8 cellular contexts compared by ENCODE assay signal in the genomic region with DNA sequence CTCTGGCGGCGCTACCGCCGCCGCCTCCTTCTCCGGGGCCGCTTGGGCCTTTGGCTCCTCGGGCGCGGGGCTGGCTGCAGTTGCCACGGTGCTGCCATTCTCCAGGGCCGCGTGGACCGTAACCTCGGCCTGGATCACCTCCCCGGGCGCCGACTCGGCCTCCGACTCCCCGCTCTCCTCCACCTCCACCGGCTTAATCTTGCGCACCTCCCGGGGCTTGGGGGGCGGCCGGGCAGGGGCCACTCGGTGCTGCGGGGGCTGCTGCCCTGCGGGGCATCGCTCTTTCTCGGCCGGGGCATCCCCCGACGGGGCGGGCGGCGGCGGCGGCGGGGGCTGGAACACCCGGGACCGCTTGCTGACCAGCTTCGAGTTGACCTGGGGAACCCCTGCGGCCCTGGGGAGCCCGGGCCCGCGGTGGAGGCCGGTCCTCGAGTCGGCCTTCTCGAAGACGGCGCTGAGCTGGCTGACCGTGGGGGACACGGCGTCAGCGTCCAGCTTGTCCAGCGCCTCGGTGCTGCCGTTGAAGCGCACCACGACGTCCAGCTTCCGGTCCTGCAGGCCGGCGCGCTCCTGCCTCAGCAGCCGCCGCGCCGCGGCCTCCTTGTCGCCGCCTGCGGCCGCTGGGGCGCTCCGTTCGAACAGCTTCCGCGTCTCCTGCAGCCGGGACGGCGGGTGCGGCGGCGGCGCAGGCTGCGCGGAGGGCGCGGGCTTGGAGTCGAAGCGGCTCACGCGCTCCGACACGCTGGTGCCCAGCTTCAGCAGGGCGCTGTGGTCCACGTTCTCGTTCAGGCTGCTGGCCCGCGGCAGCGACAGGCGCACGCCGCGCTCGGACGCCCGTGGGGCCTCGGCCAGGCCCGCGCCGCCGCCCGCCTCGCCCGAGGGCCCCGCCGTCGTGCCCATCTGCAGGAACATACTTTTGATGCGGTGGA. TPM values are rescaled to one million over a fixed set of nuclear protein-coding genes. Genes with fewer than 3 reads are reported as not detected.
DNase-seq lines count a peak whose midpoint lies in the region; ATAC-seq, FAIRE-seq and TF ChIP-seq lines count a peak whose summit lies in the region.

No MANE protein-coding gene starts in this region.

- peak overlapping the region; percentile 64 for H3K27ac ChIP-seq in CD4-positive, alpha-beta T cell (ENCODE audit: low read depth, low read length)
- H3K27ac ChIP-seq in HUES6 (ENCODE audit: low read depth, low read length) (no peak overlapping the region), breast epithelium (peak overlapping the region; percentile 88 to 94), keratinocyte (ENCODE audit: control insufficient read depth, insufficient read depth, low read length) (peak overlapping the region; percentile 54)

- no peaks in the 10 kb centered on the region for H3K9me3 ChIP-seq in CD4-positive, alpha-beta T cell (ENCODE audit: control insufficient read depth, low read length)
- H3K9me3 ChIP-seq in HUES6 (ENCODE audit: control insufficient read depth, insufficient read depth, low read depth, low read length): no peaks in the 10 kb centered on the region
- H3K9me3 ChIP-seq in breast epithelium: no peaks in the 10 kb centered on the region
- H3K9me3 ChIP-seq in keratinocyte (ENCODE audit: control insufficient read depth, low read depth, low read length): no peaks in the 10 kb centered on the region

- H3K27ac Mint-ChIP-seq in CD4-positive, alpha-beta T cell: peak overlapping the region; percentile 85

- DNase-seq in CD4-positive, alpha-beta T cell: peak in 9 of 10 experiments; percentile 44 to 71 (median 51)
- peak in 4 of 5 donors; percentile 40 to 67 (median 59) for DNase-seq in T-helper 1 cell
- DNase-seq in breast epithelium (ENCODE audit: low spot score in 2 of 2): no peak
- DNase-seq in keratinocyte (ENCODE audit: low read depth, low spot score): no peak
- DNase-seq in stimulated activated CD4-positive, alpha-beta T cell treated with anti-CD3 and anti-CD28 coated beads, Interleukin-2, amount 100 ng/mL, for 4 hours (ENCODE audit: low read depth): peak; percentile 47
- no peak for DNase-seq in NCI-H2107 treated with DMSO at 0.1 percent for 48 hours (lab: John Stamatoyannopoulos, UW; ENCODE audit: unreplicated experiment)

- peaks cover 25% of the 10 kb centered on the region for H4K20me1 ChIP-seq in keratinocyte (ENCODE audit: control insufficient read depth, extremely low read depth, insufficient read depth, low read length)

- POLR2A ChIA-PET in CD4-positive, alpha-beta T cell (lab: Charles Lee): interaction anchor here (0.6 to 4.2 kb wide), 8 partner anchors 9 to 298 kb away, joined by 3 to 50 read pairs (median 4); a partner anchor contains a TSS

- no peaks in the 10 kb centered on the region for H3K27me3 ChIP-seq in CD4-positive, alpha-beta T cell (ENCODE audit: control insufficient read depth, insufficient read depth, low read length)
- H3K27me3 ChIP-seq in HUES6 (ENCODE audit: control insufficient read depth, insufficient read depth, low read length) (peaks cover 15% of the 10 kb centered on the region; the same call in 1 of the 2 replicates), breast epithelium (no peaks in the 10 kb centered on the region), keratinocyte (ENCODE audit: control insufficient read depth, extremely low read depth, insufficient read depth, low read length) (no peaks in the 10 kb centered on the region)

- peak overlapping the region; percentile 18 for H3K9ac ChIP-seq in HUES6 (ENCODE audit: low read length)
- H3K9ac ChIP-seq in keratinocyte (ENCODE audit: control insufficient read depth, extremely low read depth, insufficient read depth, low read length): peak overlapping the region; percentile 77

- no peak overlapping the region for H2AFZ ChIP-seq in keratinocyte (ENCODE audit: control insufficient read depth, low read length)

- no peak for TF ChIP-seq CTCF in CD4-positive, alpha-beta T cell (IDR thresholded peaks at IDR 0.05)
- TF ChIP-seq CTCF in breast epithelium (IDR thresholded peaks at IDR 0.05): no peak
- peak in 1 of 3 experiments; percentile 19 for TF ChIP-seq CTCF in keratinocyte (optimal IDR thresholded peaks at IDR 0.05 in 1 of 3, IDR thresholded peaks at IDR 0.05 in 1 of 3, conservative IDR thresholded peaks at IDR 0.05 in 1 of 3; ENCODE audit: extremely low read depth in 1 of 3, insufficient read depth in 2 of 3, low read length in 3 of 3)

- dilution Hi-C loops in keratinocyte (cut with MboI; ENCODE audit: extremely low pct_ligation_motif_present, low sequenced_read_pairs): no loop called here

- TF ChIP-seq POLR2A in breast epithelium (IDR thresholded peaks at IDR 0.05): no peak

- peaks cover 61% of the 10 kb centered on the region for H3K4me1 Mint-ChIP-seq in CD4-positive, alpha-beta T cell (ENCODE audit: low read depth)

- H3K36me3 Mint-ChIP-seq in CD4-positive, alpha-beta T cell (ENCODE audit: low read depth): peaks cover 35% of the 10 kb centered on the region

- intact Hi-C loops in CD4-positive, alpha-beta T cell (cut with DNase I, micrococcal nuclease): loop anchor here in 1 of 2 experiments (5.0 kb wide), 1 partner anchor 52 kb away; a partner anchor contains a TSS
- intact Hi-C loops in breast epithelium (cut with DNase I; ENCODE audit: low total_unique reads): no loop called here

- CTCF ChIA-PET in CD4-positive, alpha-beta T cell (lab: Charles Lee): interaction anchor here (0.9 to 1.6 kb wide), 5 partner anchors 9 to 248 kb away, joined by 3 to 12 read pairs (median 4); a partner anchor contains a TSS

- peaks cover 32% of the 10 kb centered on the region for H3K4me1 ChIP-seq in HUES6 (ENCODE audit: control insufficient read depth, insufficient read depth, low read length)
- H3K4me1 ChIP-seq in breast epithelium: peaks cover 17 to 44% of the 10 kb centered on the region in 2 donors
- H3K4me1 ChIP-seq in keratinocyte (ENCODE audit: control insufficient read depth, extremely low read depth, insufficient read depth, low read length): peaks cover 57% of the 10 kb centered on the region

- H3K9me1 ChIP-seq in keratinocyte (ENCODE audit: control insufficient read depth, extremely low read depth, insufficient read depth, low read length): peaks cover 2% of the 10 kb centered on the region

- no peak for FAIRE-seq in keratinocyte (lab: Jason Lieb, UNC)

- no peaks in the 10 kb centered on the region for H3K27me3 Mint-ChIP-seq in CD4-positive, alpha-beta T cell

- H3K4me3 Mint-ChIP-seq in CD4-positive, alpha-beta T cell: peak overlapping the region; percentile 96

- ATAC-seq in CD4-positive, alpha-beta T cell (ENCODE audit: poor library complexity): peak; percentile 31
- ATAC-seq in GM21786 (IDR thresholded peaks at IDR 0.05; ENCODE audit: unreplicated experiment): no peak

- no peaks in the 10 kb centered on the region for H3K9me3 Mint-ChIP-seq in CD4-positive, alpha-beta T cell

- H3K4me2 ChIP-seq in keratinocyte (ENCODE audit: control insufficient read depth, extremely low read depth, insufficient read depth, low read depth, low read length): peak overlapping the region; percentile 77

- H3K4me3 ChIP-seq in HUES6 (ENCODE audit: low read depth, low read length) (peak overlapping the region; percentile 64), breast epithelium (peak overlapping the region; percentile 81 to 90 (median 85)), keratinocyte (ENCODE audit: control insufficient read depth in 2 of 3, extremely low read depth in 1 of 3, insufficient read depth in 2 of 3, low read depth in 1 of 3, low read length in 3 of 3) (peak overlapping the region; percentile 70 to 91 (median 73))

- peaks cover 47% of the 10 kb centered on the region for H3K79me2 ChIP-seq in keratinocyte (ENCODE audit: control insufficient read depth, insufficient read depth, low read length)

- H3K36me3 ChIP-seq in HUES6 (ENCODE audit: control insufficient read depth, insufficient read depth, low read length) (peaks cover 5% of the 10 kb centered on the region), breast epithelium (no peaks in the 10 kb centered on the region), keratinocyte (ENCODE audit: control insufficient read depth in 2 of 2, extremely low read depth in 1 of 2, insufficient read depth in 2 of 2, low read length in 2 of 2) (peaks cover 7 to 17% of the 10 kb centered on the region in 2 experiments)

RNA-seq across cellular contexts. Expression of a gene that starts 0.8 kb away (rescaled TPM):
- 10 to 100 TPM; 53.4 to 55.7 TPM for total RNA-seq in CD4-positive, alpha-beta T cell
- 10 to 100 TPM; 21.8 to 24.9 (median 22.7) TPM for total RNA-seq in breast epithelium
- 15.2 to 18.2 TPM (median 16.1 TPM) in 3 replicates for polyA plus RNA-seq in keratinocyte
- 22.8 TPM for polyA plus RNA-seq in keratinocyte (2011; ENCODE audit: low read depth)
- polyA plus RNA-seq in keratinocyte (2011; cell fraction: cytosol; rRNA removed): 8.3 and 13.7 TPM in 2 replicates
- 28.4 and 30.6 TPM in 2 replicates for polyA plus RNA-seq in keratinocyte (2011; cell fraction: nucleus; rRNA removed)
- 14.4 and 28.8 TPM in 2 replicates for polyA plus RNA-seq in keratinocyte (2012; ENCODE audit: low replicate concordance)
- 16.8 to 19.3 TPM (median 18.8 TPM) in 3 replicates for polyA minus RNA-seq in keratinocyte
- 31.7 TPM for polyA minus RNA-seq in keratinocyte (2011; cell fraction: cytosol; rRNA and poly(A)+ RNA removed)
- polyA minus RNA-seq in keratinocyte (2011; cell fraction: nucleus; rRNA and poly(A)+ RNA removed): 12.8 and 15.4 TPM in 2 replicates

RNA-seq across cellular contexts. Expression of a gene that starts 16.1 kb away (rescaled TPM):
- total RNA-seq in CD4-positive, alpha-beta T cell: not detected
- 1 to 10 TPM in 1 of 3 donors, under 1 TPM in 2; 0.33 to 2.6 (median 0.73) TPM for total RNA-seq in breast epithelium
- polyA plus RNA-seq in keratinocyte: not detected in 3 replicates
- polyA plus RNA-seq in keratinocyte (2011; ENCODE audit: low read depth): not detected
- polyA plus RNA-seq in keratinocyte (2011; cell fraction: cytosol; rRNA removed): not detected in 2 replicates
- polyA plus RNA-seq in keratinocyte (2011; cell fraction: nucleus; rRNA removed): not detected in 2 replicates
- not detected in 2 replicates for polyA plus RNA-seq in keratinocyte (2012; ENCODE audit: low replicate concordance)
- not detected in 3 replicates for polyA minus RNA-seq in keratinocyte
- not detected for polyA minus RNA-seq in keratinocyte (2011; cell fraction: cytosol; rRNA and poly(A)+ RNA removed)
- not detected in 2 replicates for polyA minus RNA-seq in keratinocyte (2011; cell fraction: nucleus; rRNA and poly(A)+ RNA removed)

RNA-seq across cellular contexts. Expression of a gene that starts 19.7 kb away (rescaled TPM):
- under 1 TPM; 0.33 to 0.53 TPM for total RNA-seq in CD4-positive, alpha-beta T cell
- total RNA-seq in breast epithelium: under 1 TPM in 2 of 3 donors, not detected in 1; 0.16 to 0.98 TPM
- 0.02 to 0.06 TPM in 2 of 3 replicates, not detected in the other for polyA plus RNA-seq in keratinocyte
- not detected for polyA plus RNA-seq in keratinocyte (2011; ENCODE audit: low read depth)
- polyA plus RNA-seq in keratinocyte (2011; cell fraction: cytosol; rRNA removed): 0.06 TPM in 1 of 2 replicates, not detected in the other
- polyA plus RNA-seq in keratinocyte (2011; cell fraction: nucleus; rRNA removed): 0.10 and 0.24 TPM in 2 replicates
- 0.08 and 0.16 TPM in 2 replicates for polyA plus RNA-seq in keratinocyte (2012; ENCODE audit: low replicate concordance)
- not detected in 3 replicates for polyA minus RNA-seq in keratinocyte
- polyA minus RNA-seq in keratinocyte (2011; cell fraction: cytosol; rRNA and poly(A)+ RNA removed): not detected
- polyA minus RNA-seq in keratinocyte (2011; cell fraction: nucleus; rRNA and poly(A)+ RNA removed): not detected in 2 replicates

RNA-seq across cellular contexts. Expression of a gene that starts 51.7 kb away (rescaled TPM):
- 10 to 100 TPM in 1 of 2 experiments, 1 to 10 TPM in 1; 10.0 to 11.4 TPM for total RNA-seq in CD4-positive, alpha-beta T cell
- total RNA-seq in breast epithelium: 10 to 100 TPM; 23.4 to 67.2 (median 44.5) TPM
- 0.55 to 2.3 TPM (median 1.4 TPM) in 3 replicates for polyA plus RNA-seq in keratinocyte
- 8.2 TPM for polyA plus RNA-seq in keratinocyte (2011; ENCODE audit: low read depth)
- polyA plus RNA-seq in keratinocyte (2011; cell fraction: cytosol; rRNA removed): 0.72 and 2.0 TPM in 2 replicates
- polyA plus RNA-seq in keratinocyte (2011; cell fraction: nucleus; rRNA removed): 13.9 and 21.5 TPM in 2 replicates
- polyA plus RNA-seq in keratinocyte (2012; ENCODE audit: low replicate concordance): 3.5 and 14.3 TPM in 2 replicates
- 2.0 to 28.2 TPM (median 4.1 TPM) in 3 replicates for polyA minus RNA-seq in keratinocyte
- 6.5 TPM for polyA minus RNA-seq in keratinocyte (2011; cell fraction: cytosol; rRNA and poly(A)+ RNA removed)
- polyA minus RNA-seq in keratinocyte (2011; cell fraction: nucleus; rRNA and poly(A)+ RNA removed): 9.9 and 10.6 TPM in 2 replicates

RNA-seq across cellular contexts. Expression of a gene that starts 54.5 kb away (rescaled TPM):
- total RNA-seq in CD4-positive, alpha-beta T cell: 10 to 100 TPM in 1 of 2 experiments, 1 to 10 TPM in 1; 8.7 to 10.1 TPM
- total RNA-seq in breast epithelium: 10 to 100 TPM; 28.2 to 53.4 (median 30.5) TPM
- polyA plus RNA-seq in keratinocyte: 7.5 to 24.1 TPM (median 8.6 TPM) in 3 replicates
- 2.1 TPM for polyA plus RNA-seq in keratinocyte (2011; ENCODE audit: low read depth)
- 19.2 and 30.7 TPM in 2 replicates for polyA plus RNA-seq in keratinocyte (2011; cell fraction: cytosol; rRNA removed)
- 21.7 and 30.4 TPM in 2 replicates for polyA plus RNA-seq in keratinocyte (2011; cell fraction: nucleus; rRNA removed)
- 5.9 and 11.2 TPM in 2 replicates for polyA plus RNA-seq in keratinocyte (2012; ENCODE audit: low replicate concordance)
- polyA minus RNA-seq in keratinocyte: 21.8 to 28.3 TPM (median 21.9 TPM) in 3 replicates
- 18.8 TPM for polyA minus RNA-seq in keratinocyte (2011; cell fraction: cytosol; rRNA and poly(A)+ RNA removed)
- polyA minus RNA-seq in keratinocyte (2011; cell fraction: nucleus; rRNA and poly(A)+ RNA removed): 11.7 and 14.0 TPM in 2 replicates

Comparison
In these comparisons a context has a peak if more than half of its experiments do, and no peak if none do; other contexts are left out.
1. DNase-seq: peak in CD4-positive, alpha-beta T cell (9 of 10), T-helper 1 cell (4 of 5) and stimulated activated CD4-positive, alpha-beta T cell treated with anti-CD3 and anti-CD28 coated beads, Interleukin-2, amount 100 ng/mL, for 4 hours (single experiment); none in breast epithelium (0 of 2), keratinocyte (single experiment) and NCI-H2107 treated with DMSO at 0.1 percent for 48 hours (single experiment).
2. Peak in every context shown above with its lines, with median percentiles within 50 percentile points of each other: H3K4me3 ChIP-seq.